8 cellular contexts compared by ENCODE assay signal in the genomic region with DNA sequence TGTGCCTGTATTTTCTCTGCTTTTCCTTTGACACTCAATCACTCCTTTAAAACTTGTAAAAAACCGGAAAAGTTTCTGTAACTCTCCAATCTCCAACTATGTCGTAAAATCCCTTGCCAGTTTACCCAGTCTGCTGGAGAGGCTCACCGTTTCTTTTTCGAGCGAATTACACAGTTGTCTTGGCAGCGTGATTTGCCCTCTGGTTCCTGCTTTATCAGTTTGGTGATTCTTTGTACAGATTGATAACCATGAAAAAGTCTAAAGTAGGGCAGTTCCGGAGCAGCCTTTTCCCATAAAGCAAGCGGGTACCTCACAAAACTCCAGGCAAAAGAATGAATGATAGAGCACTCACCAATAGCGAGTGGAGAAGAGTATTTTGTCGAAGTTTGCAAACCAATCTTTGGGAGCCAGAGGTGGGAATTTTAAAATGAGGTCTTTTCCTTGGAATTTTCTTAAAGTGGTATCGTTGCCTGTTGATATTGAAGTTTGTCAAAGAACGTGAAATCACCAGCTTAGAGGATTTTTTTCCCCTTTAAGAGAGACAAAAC. TPM values are rescaled to one million over a fixed set of nuclear protein-coding genes. Genes with fewer than 3 reads are reported as not detected.
DNase-seq lines count a peak whose midpoint lies in the region; ATAC-seq and TF ChIP-seq lines count a peak whose summit lies in the region.

TTC23 (minus strand) TSS at position 312 of the 548 bp plus-strand sequence. CDS start 20,869 bp downstream, outside the sequence.

- H3K36me3 ChIP-seq in DND-41 (ENCODE audit: insufficient read depth, low read length) (no peaks in the 10 kb centered on the region), MG63 (no peaks in the 10 kb centered on the region), skeletal muscle tissue (ENCODE audit: control insufficient read depth in 3 of 3, insufficient read depth in 3 of 3, low read length in 3 of 3) (no peaks in the 10 kb centered on the region)

- H3K9me3 ChIP-seq in DND-41 (ENCODE audit: insufficient read depth, low read length, severe bottlenecking) (no peaks in the 10 kb centered on the region), MG63 (no peaks in the 10 kb centered on the region), skeletal muscle tissue (ENCODE audit: control insufficient read depth in 3 of 3, low read length in 3 of 3) (no peaks in the 10 kb centered on the region)

- peak within 1 kb of the TSS; percentile 91 for H3K27ac ChIP-seq in DND-41 (ENCODE audit: low read length)
- peak within 1 kb of the TSS; percentile 88 for H3K27ac ChIP-seq in skeletal muscle tissue (ENCODE audit: low read depth, low read length)

- H3K4me3 ChIP-seq in DND-41 (ENCODE audit: low read depth in 1 of 2, low read length in 2 of 2) = peak within 1 kb of the TSS; percentile 47 to 86
- H3K4me3 ChIP-seq in MG63 = peak within 1 kb of the TSS; percentile 66
- peak within 1 kb of the TSS; percentile 62 to 79 for H3K4me3 ChIP-seq in cardiac fibroblast (replicated peaks in 1 of 2; ENCODE audit: low read depth in 2 of 2, low read length in 2 of 2)
- peak within 1 kb of the TSS; percentile 74 to 100 (median 85) for H3K4me3 ChIP-seq in skeletal muscle tissue (ENCODE audit: low read length in 3 of 3)

- H3K79me2 ChIP-seq in DND-41 (ENCODE audit: insufficient read depth, low read length) = peaks cover 62% of the 10 kb centered on the region

- peak within 1 kb of the TSS; percentile 75 for H3K9ac ChIP-seq in DND-41 (ENCODE audit: low read depth, low read length)
- peak within 1 kb of the TSS; percentile 78 to 98 (median 83) for H3K9ac ChIP-seq in skeletal muscle tissue (ENCODE audit: low read depth in 1 of 3, low read length in 3 of 3)

- H4K20me1 ChIP-seq in DND-41 (ENCODE audit: insufficient read depth, low read length) = no peaks in the 10 kb centered on the region

- H2AFZ ChIP-seq in DND-41 (ENCODE audit: low read depth, low read length) = peak within 1 kb of the TSS; percentile 52

- DNase-seq in DND-41 (peak; percentile 40), MG63 (peak; percentile 38), cardiac fibroblast (ENCODE audit: low read depth in 2 of 2) (peak; percentile 90 to 91), iris pigment epithelial cell (ENCODE audit: low read depth) (peak; percentile 92)
- DNase-seq in stimulated activated CD4-positive, alpha-beta T cell treated with anti-CD3 and anti-CD28 coated beads, Interleukin-2, amount 100 ng/mL, for 24 hours = no peak

- H3K27me3 ChIP-seq in DND-41 (ENCODE audit: insufficient read depth, low read length, poor library complexity) (no peaks in the 10 kb centered on the region), MG63 (no peaks in the 10 kb centered on the region), skeletal muscle tissue (ENCODE audit: control insufficient read depth in 3 of 3, insufficient read depth in 3 of 3, low read length in 3 of 3) (no peaks in the 10 kb centered on the region)

- H3K4me1 ChIP-seq in DND-41 (ENCODE audit: insufficient read depth, low read length) (peaks cover 58% of the 10 kb centered on the region), skeletal muscle tissue (ENCODE audit: control insufficient read depth in 3 of 3, insufficient read depth in 3 of 3, low read length in 3 of 3) (peaks cover 12 to 22% (median 17%) of the 10 kb centered on the region in 3 donors)

- TF ChIP-seq CTCF in DND-41 (IDR thresholded peaks at IDR 0.05; ENCODE audit: borderline replicate concordance, extremely low read depth, low read length, poor library complexity, severe bottlenecking) (no peak), cardiac fibroblast (IDR thresholded peaks at IDR 0.05; ENCODE audit: low read depth, low read length) (no peak)

- H3K4me2 ChIP-seq in DND-41 (ENCODE audit: insufficient read depth, low read length) = peak within 1 kb of the TSS; percentile 83

- ATAC-seq in DND-41 (ENCODE audit: insufficient read depth, low read depth) (peak; percentile 6; the same call in 1 of the 3 replicates), HG02763 (IDR thresholded peaks at IDR 0.05; ENCODE audit: unreplicated experiment) (no peak), GM18907 (IDR thresholded peaks at IDR 0.05; ENCODE audit: unreplicated experiment) (no peak)

RNA-seq across cellular contexts. Expression of gene TTC23, which starts in this region (rescaled TPM):
- 6.7 and 12.2 TPM in 2 replicates for total RNA-seq in MG63 (2014; rRNA removed; shearing (Covaris generic); ENCODE audit: low replicate concordance)
- total RNA-seq in skeletal muscle tissue = 21.9 TPM

Comparison
In these comparisons a context has a peak if more than half of its experiments do, and no peak if none do; other contexts are left out.
1. DNase-seq: peak in DND-41 (single experiment), MG63 (single experiment), cardiac fibroblast (2 of 2) and iris pigment epithelial cell (single experiment); none in stimulated activated CD4-positive, alpha-beta T cell treated with anti-CD3 and anti-CD28 coated beads, Interleukin-2, amount 100 ng/mL, for 24 hours (0 of 2).
2. Peak in every context shown above with its lines, with median percentiles within 50 percentile points of each other: H3K4me3 ChIP-seq.